ENCODE assay signal across 23 cellular contexts in genomic region chr10:24407928-24408327, GRCh38.
"Had no signal": no experiment of that assay in that cellular context is flagged by ENCODE, and none has a peak within 500 bp of the region (broad histone marks: within the 10 kb centered on the region; RNA-seq: fewer than 3 reads in every experiment).

No MANE protein-coding gene starts in this region.

- H3K4me3 ChIP-seq: heart right ventricle, hepatocyte, left ventricle myocardium inferior, lung, mucosa of descending colon, pancreas, right atrium auricular region, right lobe of liver, skin epidermis, stomach, thoracic aorta, tibial artery, vagina had no signal

- H3K36me3 ChIP-seq: pancreas, right atrium auricular region, right lobe of liver, stomach, thoracic aorta, tibial artery, vagina had no signal

- H3K9me3 ChIP-seq: mucosa of descending colon, pancreas, right atrium auricular region, right lobe of liver, stomach, thoracic aorta, tibial artery, vagina had no signal

- H3K27ac ChIP-seq: heart right ventricle, hepatocyte, left ventricle myocardium inferior, pancreas, right atrium auricular region, right lobe of liver, skin epidermis, stomach, thoracic aorta, tibial artery, vagina had no signal

- H3K4me1 ChIP-seq: pancreas, right atrium auricular region, tibial artery, vagina had no signal

- DNase-seq: heart right ventricle; islet precursor cell; left ventricle myocardium inferior; midbrain; mucosa of descending colon; naive thymus-derived CD4-positive, alpha-beta T cell; pancreas; posterior cingulate gyrus; right lobe of liver; stimulated activated CD4-positive, alpha-beta T cell treated with anti-CD3 and anti-CD28 coated beads, Interleukin-12 subunit alpha, Interleukin-12 subunit beta, amount 100 ng/mL, for 4 hours; stimulated activated CD4-positive, alpha-beta T cell treated with anti-CD3 and anti-CD28 coated beads, Interleukin-15, amount 100 ng/mL, for 24 hours; stimulated activated CD4-positive, alpha-beta T cell treated with anti-CD3 and anti-CD28 coated beads, Interleukin-2, amount 100 ng/mL, for 24 hours; stimulated activated CD4-positive, alpha-beta T cell treated with anti-CD3 and anti-CD28 coated beads, Interleukin-4, amount 100 ng/mL, for 1 hour; stimulated activated naive B cell treated with anti-CD40 and anti-IgM and Interleukin-4, amounts not matched to agents 10 μg/mL and 1 μg/mL and 100 μg/mL, for 72 hours; stimulated activated naive CD8-positive, alpha-beta T cell treated with anti-CD3 and anti-CD28 coated beads, Interleukin-15, Interleukin-2, amounts not matched to agents 100 U/mL and 50 U/mL, for 24 hours; stomach; tibial artery had no signal

- H3K27me3 ChIP-seq: heart right ventricle, hepatocyte, pancreas, right atrium auricular region, right lobe of liver, stomach, tibial artery, vagina had no signal
